In genomic region chr3:89107461-89108035, GRCh38 we compare ENCODE assay signal across 8 cellular contexts. TPM values are rescaled to one million over a fixed set of nuclear protein-coding genes. Genes with fewer than 3 reads are reported as not detected.
DNase-seq lines count a peak whose midpoint lies in the region; ATAC-seq and TF ChIP-seq lines count a peak whose summit lies in the region.

TSS of gene EPHA3 (plus strand) at chr3:89107621. CDS start at chr3:89107749, 128 bp downstream.

- TF ChIP-seq CTCF in mesothelial cell of epicardium (IDR thresholded peaks at IDR 0.05; ENCODE audit: unreplicated experiment), result no peak

- H3K9me3 ChIP-seq in esophagus (ENCODE audit: control insufficient read depth in 2 of 2, insufficient read depth in 1 of 2, low read depth in 1 of 2, low read length in 1 of 2), result no peaks in the 10 kb centered on the region

- H3K27ac Mint-ChIP-seq in activated CD8-positive, alpha-beta memory T cell treated with anti-CD3 and anti-CD28 coated beads, Interleukin-2, amount 10 ng/mL, durations not matched to agents 7 days and 5 days, result no peak within 1 kb of the TSS
- H3K27ac Mint-ChIP-seq in mesothelial cell of epicardium, result no peak within 1 kb of the TSS

- H3K36me3 ChIP-seq in esophagus (ENCODE audit: control insufficient read depth in 2 of 2, insufficient read depth in 2 of 2, low read length in 1 of 2), result no peaks in the 10 kb centered on the region

- H3K4me1 ChIP-seq in esophagus (ENCODE audit: control insufficient read depth in 2 of 2, insufficient read depth in 2 of 2, low read length in 1 of 2), result peaks cover 2 to 6% of the 10 kb centered on the region in 2 donors

- peak; percentile 93 for ATAC-seq in HG02840 (IDR thresholded peaks at IDR 0.05; ENCODE audit: low FRiP score, unreplicated experiment)
- ATAC-seq in activated CD8-positive, alpha-beta memory T cell treated with anti-CD3 and anti-CD28 coated beads, Interleukin-2, amount 10 ng/mL, durations not matched to agents 7 days and 5 days, result peak; percentile 65
- ATAC-seq in stimulated activated naive CD8-positive, alpha-beta T cell treated with anti-CD3 and anti-CD28 coated beads, Interleukin-15, Interleukin-2, amounts not matched to agents 100 U/mL and 50 U/mL, for 24 hours, result peak; percentile 82

- CTCF ChIA-PET in activated CD8-positive, alpha-beta memory T cell treated with anti-CD3 and anti-CD28 coated beads, Interleukin-2, amount 10 ng/mL, durations not matched to agents 7 days and 5 days (lab: Charles Lee), result no interaction called here

- H3K4me3 Mint-ChIP-seq in activated CD8-positive, alpha-beta memory T cell treated with anti-CD3 and anti-CD28 coated beads, Interleukin-2, amount 10 ng/mL, durations not matched to agents 7 days and 5 days, result peak within 1 kb of the TSS; percentile 49
- H3K4me3 Mint-ChIP-seq in mesothelial cell of epicardium, result peak within 1 kb of the TSS; percentile 71

- no peaks in the 10 kb centered on the region for H3K9me3 Mint-ChIP-seq in activated CD8-positive, alpha-beta memory T cell treated with anti-CD3 and anti-CD28 coated beads, Interleukin-2, amount 10 ng/mL, durations not matched to agents 7 days and 5 days (ENCODE audit: low read depth)
- no peaks in the 10 kb centered on the region for H3K9me3 Mint-ChIP-seq in mesothelial cell of epicardium

- peaks cover 0 to 2% of the 10 kb centered on the region in 2 donors for H3K27me3 ChIP-seq in esophagus (ENCODE audit: control insufficient read depth in 1 of 2, insufficient read depth in 2 of 2, low read length in 2 of 2)

- H3K4me3 ChIP-seq in esophagus (ENCODE audit: low read depth in 1 of 2, low read length in 2 of 2), result peak within 1 kb of the TSS; percentile 51 to 59

- peak within 1 kb of the TSS in 1 of 2 donors; percentile 49 for H3K27ac ChIP-seq in esophagus (ENCODE audit: low read depth in 2 of 2, low read length in 1 of 2)

- H3K36me3 Mint-ChIP-seq in activated CD8-positive, alpha-beta memory T cell treated with anti-CD3 and anti-CD28 coated beads, Interleukin-2, amount 10 ng/mL, durations not matched to agents 7 days and 5 days, result no peaks in the 10 kb centered on the region
- no peaks in the 10 kb centered on the region for H3K36me3 Mint-ChIP-seq in mesothelial cell of epicardium

- peaks cover 19% of the 10 kb centered on the region for H3K27me3 Mint-ChIP-seq in activated CD8-positive, alpha-beta memory T cell treated with anti-CD3 and anti-CD28 coated beads, Interleukin-2, amount 10 ng/mL, durations not matched to agents 7 days and 5 days
- H3K27me3 Mint-ChIP-seq in mesothelial cell of epicardium (ENCODE audit: low read depth), result peaks cover 41% of the 10 kb centered on the region

- WGBS in esophagus, 2 donors, result 1 to 2% methylated on average over 29 of the region's 29 CpGs

- peaks cover 9% of the 10 kb centered on the region for H3K4me1 Mint-ChIP-seq in activated CD8-positive, alpha-beta memory T cell treated with anti-CD3 and anti-CD28 coated beads, Interleukin-2, amount 10 ng/mL, durations not matched to agents 7 days and 5 days
- peaks cover 15% of the 10 kb centered on the region for H3K4me1 Mint-ChIP-seq in mesothelial cell of epicardium

- DNase-seq in NCI-H1694 treated with DMSO at 0.1 percent for 48 hours (lab: John Stamatoyannopoulos, UW) (peak; percentile 16), NCI-H1694 (lab: John Stamatoyannopoulos, UW) (no peak), NCI-H1930 (lab: John Stamatoyannopoulos, UW) (peak; percentile 15 to 25), mesothelial cell of epicardium (ENCODE audit: low spot score in 2 of 2, unreplicated experiment in 2 of 2) (peak; percentile 43 to 73)
- peak; percentile 49 for DNase-seq in activated CD8-positive, alpha-beta memory T cell treated with anti-CD3 and anti-CD28 coated beads, Interleukin-2, amount 10 ng/mL, durations not matched to agents 7 days and 5 days
- DNase-seq in stimulated activated naive CD8-positive, alpha-beta T cell treated with anti-CD3 and anti-CD28 coated beads, Interleukin-15, Interleukin-2, amounts not matched to agents 100 U/mL and 50 U/mL, for 24 hours, result peak; percentile 50

RNA-seq across cellular contexts. Expression of gene EPHA3, which starts in this region (rescaled TPM):
- total RNA-seq in activated CD8-positive, alpha-beta memory T cell treated with anti-CD3 and anti-CD28 coated beads, Interleukin-2, amount 10 ng/mL, durations not matched to agents 7 days and 5 days, result not detected
- under 1 TPM; 0.18 to 0.38 TPM for polyA plus RNA-seq in esophagus
- 4.2 to 4.5 TPM (median 4.4 TPM) in 3 replicates for total RNA-seq in mesothelial cell of epicardium

Comparison
In these comparisons a context has a peak if more than half of its experiments do, and no peak if none do; other contexts are left out.
1. Peak in DNase-seq and ATAC-seq in activated CD8-positive, alpha-beta memory T cell treated with anti-CD3 and anti-CD28 coated beads, Interleukin-2, amount 10 ng/mL, durations not matched to agents 7 days and 5 days; RNA of the gene not detected or under 1 TPM.